In genomic region chr22:32720924-32721323, GRCh38 we compare ENCODE assay signal across 1 cellular context.
TF ChIP-seq lines count a peak whose summit lies in the region.

No MANE protein-coding gene starts in this region.

TF ChIP-seq in HepG2, 621 proteins besides CTCF, POLR2A, EP300 and RAD21 (continued from another document and continues in another):
- TF ChIP-seq ZNF687 (CRISPR knock-in tag; IDR thresholded peaks at IDR 0.05), result peak; percentile 71
- TF ChIP-seq TEAD3 (CRISPR knock-in tag; optimal IDR thresholded peaks at IDR 0.05; ENCODE audit: borderline replicate concordance), result peak; percentile 81
- peak; percentile 70 for TF ChIP-seq HNF4A (CRISPR knock-in tag; IDR thresholded peaks at IDR 0.05)
- no peak for TF ChIP-seq SNAPC4 (CRISPR knock-in tag; IDR thresholded peaks at IDR 0.05)
- TF ChIP-seq SOX5 (CRISPR knock-in tag; IDR thresholded peaks at IDR 0.05; ENCODE audit: borderline replicate concordance), result peak; percentile 37; the same call in 1 of the 2 replicates
- no peak for TF ChIP-seq ZSCAN31 (CRISPR knock-in tag; IDR thresholded peaks at IDR 0.05; ENCODE audit: low read depth)
- no peak for TF ChIP-seq IRF9 (CRISPR knock-in tag; IDR thresholded peaks at IDR 0.05; ENCODE audit: borderline replicate concordance)
- no peak for TF ChIP-seq PLRG1 (conservative IDR thresholded peaks at IDR 0.05)
- TF ChIP-seq ZNF670 (CRISPR knock-in tag; IDR thresholded peaks at IDR 0.05; ENCODE audit: borderline replicate concordance), result no peak
- TF ChIP-seq SOX13 (IDR thresholded peaks at IDR 0.05), result no peak
- TF ChIP-seq SOX13 (CRISPR knock-in tag; conservative IDR thresholded peaks at IDR 0.05 in 1 of 2, IDR thresholded peaks at IDR 0.05 in 1 of 2), result peak in 1 of 2 experiments; percentile 55; a peak in 1 of 4 replicates
- no peak for TF ChIP-seq TRIM22 (IDR thresholded peaks at IDR 0.05)
- no peak for TF ChIP-seq ZSCAN12 (CRISPR knock-in tag; IDR thresholded peaks at IDR 0.05)
- no peak for TF ChIP-seq CEBPB (IDR thresholded peaks at IDR 0.05; ENCODE audit: borderline replicate concordance, low read depth, low read length)
- peak; percentile 33; the same call in 1 of the 2 replicates for TF ChIP-seq ZNF629 (CRISPR knock-in tag; conservative IDR thresholded peaks at IDR 0.05)
- no peak for TF ChIP-seq BRD4 (CRISPR knock-in tag; IDR thresholded peaks at IDR 0.05)
- TF ChIP-seq ZNF710 (CRISPR knock-in tag; IDR thresholded peaks at IDR 0.05; ENCODE audit: borderline replicate concordance), result no peak
- TF ChIP-seq TBX2 (CRISPR knock-in tag; IDR thresholded peaks at IDR 0.05; ENCODE audit: borderline replicate concordance), result peak; percentile 70; the same call in 1 of the 2 replicates
- TF ChIP-seq IRF2 (CRISPR knock-in tag; IDR thresholded peaks at IDR 0.05), result no peak
- TF ChIP-seq PATZ1 (CRISPR knock-in tag; IDR thresholded peaks at IDR 0.05), result no peak
- 0 out of 2 replicates have a peak, but pooled peaks have one; percentile 4 for TF ChIP-seq GFI1 (CRISPR knock-in tag; IDR thresholded peaks at IDR 0.05; ENCODE audit: borderline replicate concordance)
- no peak for TF ChIP-seq ZKSCAN1 (IDR thresholded peaks at IDR 0.05; ENCODE audit: low read length)
- no peak for TF ChIP-seq ZFY (CRISPR knock-in tag; IDR thresholded peaks at IDR 0.05)
- peak; percentile 82 for TF ChIP-seq TCF7 (IDR thresholded peaks at IDR 0.05; ENCODE audit: low read depth)
- TF ChIP-seq SP2 (CRISPR knock-in tag; IDR thresholded peaks at IDR 0.05), result no peak
- TF ChIP-seq ZNF326 (CRISPR knock-in tag; IDR thresholded peaks at IDR 0.05; ENCODE audit: borderline replicate concordance), result no peak
- TF ChIP-seq ZKSCAN8 (CRISPR knock-in tag; IDR thresholded peaks at IDR 0.05; ENCODE audit: borderline replicate concordance), result no peak
- no peak for TF ChIP-seq NCOA1 (CRISPR knock-in tag; IDR thresholded peaks at IDR 0.05)
- no peak for TF ChIP-seq ZBTB34 (CRISPR knock-in tag; IDR thresholded peaks at IDR 0.05)
- TF ChIP-seq ZNF550 (CRISPR knock-in tag; IDR thresholded peaks at IDR 0.05; ENCODE audit: borderline replicate concordance), result no peak
- no peak for TF ChIP-seq ZNF512B (CRISPR knock-in tag; IDR thresholded peaks at IDR 0.05; ENCODE audit: borderline replicate concordance)
- TF ChIP-seq ZNF180 (CRISPR knock-in tag; IDR thresholded peaks at IDR 0.05; ENCODE audit: borderline replicate concordance, low read depth), result no peak
- TF ChIP-seq IKZF1 (IDR thresholded peaks at IDR 0.05), result no peak
